ENCODE assay signal across 9 cellular contexts in the genomic region with DNA sequence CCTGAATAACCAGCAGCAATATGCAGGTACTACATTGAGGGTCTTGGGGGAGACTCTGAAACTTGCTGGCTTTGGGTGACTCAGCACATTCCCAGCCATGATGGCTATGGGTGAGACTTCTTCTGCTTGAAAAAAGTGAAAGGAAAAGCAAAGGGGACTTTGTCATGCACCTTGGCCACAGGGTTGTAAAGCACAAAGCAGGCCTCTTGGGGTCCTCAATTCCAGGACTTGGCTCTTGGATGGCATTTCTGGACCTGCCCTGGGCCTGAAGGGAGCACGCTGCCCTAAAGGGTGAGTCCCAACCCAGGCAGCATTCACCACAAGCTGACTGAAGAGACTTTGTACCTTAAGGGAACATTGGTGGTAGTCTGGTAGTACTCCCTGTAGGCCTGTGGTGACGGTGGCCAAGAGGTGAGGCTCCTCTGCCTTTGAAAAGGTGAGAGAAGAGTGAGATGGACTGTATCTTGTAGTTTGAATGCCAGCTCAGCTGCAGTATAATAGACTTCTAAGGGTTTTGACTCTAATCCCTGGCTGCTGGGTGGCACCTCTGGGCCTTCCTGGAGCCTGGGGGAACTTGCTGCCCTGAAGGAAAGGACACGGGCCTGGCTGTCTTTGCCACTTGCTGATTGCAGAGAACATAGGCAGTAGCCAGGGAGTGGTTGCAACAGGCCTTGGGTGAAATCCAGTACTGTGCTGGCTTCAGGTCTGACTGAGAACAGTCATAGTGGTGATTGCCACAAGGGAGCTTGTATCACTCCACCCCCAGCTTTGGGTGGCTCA. TPM values are rescaled to one million over a fixed set of nuclear protein-coding genes. Genes with fewer than 3 reads are reported as not detected.
A peak's percentile ranks its signal among the peaks of the same experiment; 100 is the strongest.
DNase-seq lines count a peak whose midpoint lies in the region; ATAC-seq, FAIRE-seq and TF ChIP-seq lines count a peak whose summit lies in the region.
"Had no signal": no experiment of that assay in that cellular context is flagged by ENCODE, and none has a peak within 500 bp of the region (broad histone marks: within the 10 kb centered on the region; RNA-seq: fewer than 3 reads in every experiment).

No MANE protein-coding gene starts in this region.

- H3K4me1 ChIP-seq in DND-41 (ENCODE audit: insufficient read depth, low read length): no peaks in the 10 kb centered on the region
- no peaks in the 10 kb centered on the region for H3K4me1 ChIP-seq in PC-9 (replicated peaks; ENCODE audit: insufficient read depth)

- H3K9ac ChIP-seq in DND-41 (ENCODE audit: low read depth, low read length): no peak overlapping the region

- no peak for TF ChIP-seq CTCF in DND-41 (IDR thresholded peaks at IDR 0.05; ENCODE audit: borderline replicate concordance, extremely low read depth, low read length, poor library complexity, severe bottlenecking)
- TF ChIP-seq CTCF in dorsolateral prefrontal cortex (IDR thresholded peaks at IDR 0.05 in 54 of 56, conservative IDR thresholded peaks at IDR 0.05 in 2 of 56; ENCODE audit: low read depth in 1 of 56, partially characterized antibody in 56 of 56): no peak
- TF ChIP-seq CTCF in PC-9 (conservative IDR thresholded peaks at IDR 0.05): no peak
- no peak for TF ChIP-seq CTCF in D721Med (IDR thresholded peaks at IDR 0.05; ENCODE audit: insufficient read depth, missing control alignments)

- H3K9me3 ChIP-seq in DND-41 (ENCODE audit: insufficient read depth, low read length, severe bottlenecking) (no peaks in the 10 kb centered on the region), PC-9 (ENCODE audit: insufficient read depth, low read depth) (no peaks in the 10 kb centered on the region)

- 0 out of 3 replicates have a peak, but pooled peaks have one; percentile 31 for ATAC-seq in DND-41 (ENCODE audit: insufficient read depth, low read depth)
- ATAC-seq in GM21360 (IDR thresholded peaks at IDR 0.05; ENCODE audit: unreplicated experiment): peak; percentile 77
- peak; percentile 69 for ATAC-seq in HG03571 (IDR thresholded peaks at IDR 0.05; ENCODE audit: unreplicated experiment)
- ATAC-seq: HCT116 had no signal

- H2AFZ ChIP-seq in DND-41 (ENCODE audit: low read depth, low read length) (no peak overlapping the region), PC-9 (no peak overlapping the region)

- no TSS peak for BruUV-seq in PC-9 (replicated peaks; lab: Mats Ljungman, UMichigan)

- CTCF ChIA-PET in PC-9 (lab: Charles Lee): no interaction called here

- H3K36me3 ChIP-seq in DND-41 (ENCODE audit: insufficient read depth, low read length): no peaks in the 10 kb centered on the region
- no peaks in the 10 kb centered on the region for H3K36me3 ChIP-seq in PC-9 (ENCODE audit: low read depth)

- H3K4me3 ChIP-seq in DND-41 (ENCODE audit: low read depth in 1 of 2, low read length in 2 of 2): no peak overlapping the region
- no peak overlapping the region for H3K4me3 ChIP-seq in dorsolateral prefrontal cortex
- H3K4me3 ChIP-seq in PC-9: no peak overlapping the region

- intact Hi-C loops in dorsolateral prefrontal cortex (cut with DNase I) (no loop called here), PC-9 (cut with micrococcal nuclease; ENCODE audit: unreplicated experiment) (no loop called here)

- no peak overlapping the region for H3K4me2 ChIP-seq in DND-41 (ENCODE audit: insufficient read depth, low read length)
- H3K4me2 ChIP-seq in PC-9: no peak overlapping the region

- no peaks in the 10 kb centered on the region for H3K9me2 ChIP-seq in PC-9 (ENCODE audit: insufficient read depth)

- H3F3A ChIP-seq in PC-9 (ENCODE audit: insufficient read depth, low read depth): no peaks in the 10 kb centered on the region

- no peak for FAIRE-seq in D721Med (lab: Jason Lieb, UNC)

- H4K20me1 ChIP-seq in DND-41 (ENCODE audit: insufficient read depth, low read length) (no peaks in the 10 kb centered on the region), PC-9 (ENCODE audit: insufficient read depth) (no peaks in the 10 kb centered on the region)

- no peak overlapping the region for H3K27ac ChIP-seq in DND-41 (ENCODE audit: low read length)
- peak overlapping the region in 3 of 59 donors; percentile 14 to 36 (median 32) for H3K27ac ChIP-seq in dorsolateral prefrontal cortex
- no peak overlapping the region for H3K27ac ChIP-seq in PC-9

- H3K27me3 ChIP-seq in DND-41 (ENCODE audit: insufficient read depth, low read length, poor library complexity): peaks cover 3% of the 10 kb centered on the region
- H3K27me3 ChIP-seq in dorsolateral prefrontal cortex: no peaks in the 10 kb centered on the region
- H3K27me3 ChIP-seq in PC-9 (ENCODE audit: insufficient read depth, low read depth): no peaks in the 10 kb centered on the region

- POLR2A ChIA-PET in PC-9 (lab: Charles Lee; ENCODE audit: unreplicated experiment): no interaction called here

- DNase-seq in DND-41 (no peak), dorsolateral prefrontal cortex (peak in 7 of 10 donors; percentile 36 to 72 (median 61)), PC-9 (no peak), COLO668 (lab: John Stamatoyannopoulos, UW; ENCODE audit: unreplicated experiment) (no peak), D721Med (ENCODE audit: insufficient read length, low spot score) (no peak)
- peak; percentile 30 for DNase-seq in stimulated activated CD4-positive, alpha-beta T cell treated with anti-CD3 and anti-CD28 coated beads, Interleukin-4, amount 100 ng/mL, for 1 hour

- no peaks in the 10 kb centered on the region for H3K79me2 ChIP-seq in DND-41 (ENCODE audit: insufficient read depth, low read length)
- no peaks in the 10 kb centered on the region for H3K79me2 ChIP-seq in PC-9 (ENCODE audit: low read depth)

RNA-seq across cellular contexts. Expression of a gene that starts 36.5 kb away (rescaled TPM):
- total RNA-seq in dorsolateral prefrontal cortex: 1 to 10 TPM in 99 of 120 experiments, under 1 TPM in 19, not detected in 2; 0.40 to 9.7 (median 1.8) TPM
- not detected in 2 replicates for total RNA-seq in PC-9 (2021)

Comparison
In these comparisons a context has a peak if more than half of its experiments do, and no peak if none do; other contexts are left out.
1. DNase-seq: peak in dorsolateral prefrontal cortex (7 of 10) and stimulated activated CD4-positive, alpha-beta T cell treated with anti-CD3 and anti-CD28 coated beads, Interleukin-4, amount 100 ng/mL, for 1 hour (single experiment); none in DND-41 (single experiment), PC-9 (0 of 2), COLO668 (single experiment) and D721Med (single experiment).
2. Peak in every context shown above with its lines, with median percentiles within 50 percentile points of each other: ATAC-seq.